Comparison of ENCODE assay signal across 1 cellular context in the genomic region with DNA sequence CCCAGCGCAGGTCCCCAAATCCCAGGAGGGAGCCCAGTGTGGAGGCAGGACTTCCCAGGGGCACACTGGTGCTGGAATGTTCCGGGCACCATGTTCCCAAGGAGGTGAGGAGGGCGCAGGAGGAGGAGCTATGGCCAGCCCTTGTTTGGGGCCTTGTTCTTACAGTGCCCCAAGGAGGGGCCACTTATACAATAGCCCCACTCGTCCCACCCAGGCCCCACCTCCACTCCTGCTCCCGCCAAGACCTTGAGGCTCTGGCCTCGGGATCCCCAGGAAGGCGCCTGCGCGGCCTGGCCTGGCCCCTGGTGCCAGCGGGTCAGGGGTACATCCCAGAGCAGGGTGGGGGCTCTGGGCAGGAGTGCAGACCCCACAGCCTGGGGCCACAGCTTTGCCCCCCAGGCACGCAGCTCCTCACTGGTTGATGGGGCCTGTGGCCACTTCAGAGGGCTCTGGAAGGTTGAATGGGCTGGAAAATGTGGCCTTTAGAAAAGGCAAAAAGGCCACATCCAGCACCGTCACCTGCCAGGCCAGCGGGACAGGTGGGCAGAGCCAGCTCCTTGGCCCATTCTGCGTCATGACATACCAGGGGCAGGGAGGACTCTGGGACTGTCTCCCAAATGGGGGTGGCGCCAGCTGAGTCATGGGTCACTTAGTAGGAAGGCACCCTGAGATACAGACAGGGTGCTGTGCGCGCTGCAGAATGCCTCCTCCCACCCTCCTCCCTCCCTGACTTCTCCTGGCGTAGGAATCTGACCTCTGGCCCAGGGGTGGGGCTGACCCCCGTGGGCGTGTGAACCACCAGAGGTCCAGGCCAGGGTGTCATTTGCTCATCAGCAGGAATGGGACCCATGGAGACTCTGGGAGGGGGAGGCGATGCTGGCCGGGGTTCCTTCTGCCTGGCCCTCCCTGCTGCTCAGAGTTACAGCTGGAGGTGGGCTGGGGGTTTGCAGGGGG.
TF ChIP-seq lines count a peak whose summit lies in the region.

No MANE protein-coding gene starts in this region.

TF ChIP-seq in HepG2, 621 proteins besides CTCF, POLR2A, EP300 and RAD21 (continued from another document and continues in another):
- TF ChIP-seq, protein P1, sequence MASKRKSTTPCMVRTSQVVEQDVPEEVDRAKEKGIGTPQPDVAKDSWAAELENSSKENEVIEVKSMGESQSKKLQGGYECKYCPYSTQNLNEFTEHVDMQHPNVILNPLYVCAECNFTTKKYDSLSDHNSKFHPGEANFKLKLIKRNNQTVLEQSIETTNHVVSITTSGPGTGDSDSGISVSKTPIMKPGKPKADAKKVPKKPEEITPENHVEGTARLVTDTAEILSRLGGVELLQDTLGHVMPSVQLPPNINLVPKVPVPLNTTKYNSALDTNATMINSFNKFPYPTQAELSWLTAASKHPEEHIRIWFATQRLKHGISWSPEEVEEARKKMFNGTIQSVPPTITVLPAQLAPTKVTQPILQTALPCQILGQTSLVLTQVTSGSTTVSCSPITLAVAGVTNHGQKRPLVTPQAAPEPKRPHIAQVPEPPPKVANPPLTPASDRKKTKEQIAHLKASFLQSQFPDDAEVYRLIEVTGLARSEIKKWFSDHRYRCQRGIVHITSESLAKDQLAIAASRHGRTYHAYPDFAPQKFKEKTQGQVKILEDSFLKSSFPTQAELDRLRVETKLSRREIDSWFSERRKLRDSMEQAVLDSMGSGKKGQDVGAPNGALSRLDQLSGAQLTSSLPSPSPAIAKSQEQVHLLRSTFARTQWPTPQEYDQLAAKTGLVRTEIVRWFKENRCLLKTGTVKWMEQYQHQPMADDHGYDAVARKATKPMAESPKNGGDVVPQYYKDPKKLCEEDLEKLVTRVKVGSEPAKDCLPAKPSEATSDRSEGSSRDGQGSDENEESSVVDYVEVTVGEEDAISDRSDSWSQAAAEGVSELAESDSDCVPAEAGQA (IDR thresholded peaks at IDR 0.05; ENCODE audit: low read depth) = no peak
- TF ChIP-seq, protein P1 (CRISPR knock-in tag; IDR thresholded peaks at IDR 0.05; ENCODE audit: borderline replicate concordance) = no peak
- TF ChIP-seq, protein P2, sequence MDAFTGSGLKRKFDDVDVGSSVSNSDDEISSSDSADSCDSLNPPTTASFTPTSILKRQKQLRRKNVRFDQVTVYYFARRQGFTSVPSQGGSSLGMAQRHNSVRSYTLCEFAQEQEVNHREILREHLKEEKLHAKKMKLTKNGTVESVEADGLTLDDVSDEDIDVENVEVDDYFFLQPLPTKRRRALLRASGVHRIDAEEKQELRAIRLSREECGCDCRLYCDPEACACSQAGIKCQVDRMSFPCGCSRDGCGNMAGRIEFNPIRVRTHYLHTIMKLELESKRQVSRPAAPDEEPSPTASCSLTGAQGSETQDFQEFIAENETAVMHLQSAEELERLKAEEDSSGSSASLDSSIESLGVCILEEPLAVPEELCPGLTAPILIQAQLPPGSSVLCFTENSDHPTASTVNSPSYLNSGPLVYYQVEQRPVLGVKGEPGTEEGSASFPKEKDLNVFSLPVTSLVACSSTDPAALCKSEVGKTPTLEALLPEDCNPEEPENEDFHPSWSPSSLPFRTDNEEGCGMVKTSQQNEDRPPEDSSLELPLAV (CRISPR knock-in tag; conservative IDR thresholded peaks at IDR 0.05; ENCODE audit: low read depth) = no peak
- TF ChIP-seq HNF4G (IDR thresholded peaks at IDR 0.05; ENCODE audit: borderline replicate concordance, low read depth, low read length) = peak; percentile 72
- no peak; the same call in 1 of the 2 replicates for TF ChIP-seq HNF4G (CRISPR knock-in tag; IDR thresholded peaks at IDR 0.05; ENCODE audit: borderline replicate concordance, low read depth)
- TF ChIP-seq ZSCAN12 (CRISPR knock-in tag; IDR thresholded peaks at IDR 0.05) = no peak
- no peak for TF ChIP-seq FOXC1 (CRISPR knock-in tag; IDR thresholded peaks at IDR 0.05; ENCODE audit: borderline replicate concordance)
- TF ChIP-seq ZNF879 (CRISPR knock-in tag; IDR thresholded peaks at IDR 0.05) = no peak
- TF ChIP-seq CCAR2 (optimal IDR thresholded peaks at IDR 0.05; ENCODE audit: low read depth, low read length) = no peak
- peak; percentile 16 for TF ChIP-seq AGO1 (IDR thresholded peaks at IDR 0.05; ENCODE audit: low read depth, low read length, poor library complexity, severe bottlenecking)
- no peak for TF ChIP-seq SMARCE1 (IDR thresholded peaks at IDR 0.05; ENCODE audit: borderline replicate concordance)
- TF ChIP-seq PAX8 (CRISPR knock-in tag; IDR thresholded peaks at IDR 0.05; ENCODE audit: borderline replicate concordance) = no peak
- no peak for TF ChIP-seq ZNF446 (CRISPR knock-in tag; IDR thresholded peaks at IDR 0.05)
- TF ChIP-seq NR2F6 (IDR thresholded peaks at IDR 0.05) = peak; percentile 96
- TF ChIP-seq NR2F6 (CRISPR knock-in tag; IDR thresholded peaks at IDR 0.05) = peak; percentile 96
- peak; percentile 11 for TF ChIP-seq ZEB1 (IDR thresholded peaks at IDR 0.05; ENCODE audit: insufficient replicate concordance, low read depth)
- TF ChIP-seq NCOR1 (IDR thresholded peaks at IDR 0.05; ENCODE audit: borderline replicate concordance, low read length) = peak; percentile 27; the same call in 1 of the 2 replicates
- TF ChIP-seq, protein P3, sequence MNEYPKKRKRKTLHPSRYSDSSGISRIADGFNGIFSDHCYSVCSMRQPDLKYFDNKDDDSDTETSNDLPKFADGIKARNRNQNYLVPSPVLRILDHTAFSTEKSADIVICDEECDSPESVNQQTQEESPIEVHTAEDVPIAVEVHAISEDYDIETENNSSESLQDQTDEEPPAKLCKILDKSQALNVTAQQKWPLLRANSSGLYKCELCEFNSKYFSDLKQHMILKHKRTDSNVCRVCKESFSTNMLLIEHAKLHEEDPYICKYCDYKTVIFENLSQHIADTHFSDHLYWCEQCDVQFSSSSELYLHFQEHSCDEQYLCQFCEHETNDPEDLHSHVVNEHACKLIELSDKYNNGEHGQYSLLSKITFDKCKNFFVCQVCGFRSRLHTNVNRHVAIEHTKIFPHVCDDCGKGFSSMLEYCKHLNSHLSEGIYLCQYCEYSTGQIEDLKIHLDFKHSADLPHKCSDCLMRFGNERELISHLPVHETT (CRISPR knock-in tag; conservative IDR thresholded peaks at IDR 0.05) = no peak
- TF ChIP-seq ZBTB7B (CRISPR knock-in tag; IDR thresholded peaks at IDR 0.05) = 0 out of 2 replicates have a peak, but pooled peaks have one; percentile 40
- TF ChIP-seq ZMYM3 (CRISPR knock-in tag; IDR thresholded peaks at IDR 0.05) = no peak
- TF ChIP-seq ZNF136 (CRISPR knock-in tag; IDR thresholded peaks at IDR 0.05; ENCODE audit: low read depth) = no peak
- TF ChIP-seq SKI (IDR thresholded peaks at IDR 0.05; ENCODE audit: partially characterized antibody) = no peak
- TF ChIP-seq ZNF430 (CRISPR knock-in tag; IDR thresholded peaks at IDR 0.05) = peak; percentile 36; the same call in 1 of the 2 replicates
- no peak for TF ChIP-seq ZNF562 (CRISPR knock-in tag; IDR thresholded peaks at IDR 0.05; ENCODE audit: borderline replicate concordance)
- no peak for TF ChIP-seq FOSL1 (CRISPR knock-in tag; IDR thresholded peaks at IDR 0.05; ENCODE audit: borderline replicate concordance)
- TF ChIP-seq, protein P4, sequence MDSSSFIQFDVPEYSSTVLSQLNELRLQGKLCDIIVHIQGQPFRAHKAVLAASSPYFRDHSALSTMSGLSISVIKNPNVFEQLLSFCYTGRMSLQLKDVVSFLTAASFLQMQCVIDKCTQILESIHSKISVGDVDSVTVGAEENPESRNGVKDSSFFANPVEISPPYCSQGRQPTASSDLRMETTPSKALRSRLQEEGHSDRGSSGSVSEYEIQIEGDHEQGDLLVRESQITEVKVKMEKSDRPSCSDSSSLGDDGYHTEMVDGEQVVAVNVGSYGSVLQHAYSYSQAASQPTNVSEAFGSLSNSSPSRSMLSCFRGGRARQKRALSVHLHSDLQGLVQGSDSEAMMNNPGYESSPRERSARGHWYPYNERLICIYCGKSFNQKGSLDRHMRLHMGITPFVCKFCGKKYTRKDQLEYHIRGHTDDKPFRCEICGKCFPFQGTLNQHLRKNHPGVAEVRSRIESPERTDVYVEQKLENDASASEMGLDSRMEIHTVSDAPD (CRISPR knock-in tag; IDR thresholded peaks at IDR 0.05) = peak; percentile 66; the same call in 1 of the 2 replicates
- TF ChIP-seq ZNF441 (CRISPR knock-in tag; IDR thresholded peaks at IDR 0.05; ENCODE audit: borderline replicate concordance) = no peak
- TF ChIP-seq DR1 (CRISPR knock-in tag; IDR thresholded peaks at IDR 0.05) = no peak
- no peak for TF ChIP-seq SETDB1 (CRISPR knock-in tag; IDR thresholded peaks at IDR 0.05; ENCODE audit: borderline replicate concordance)
- TF ChIP-seq ZNF12 (CRISPR knock-in tag; IDR thresholded peaks at IDR 0.05) = no peak
- TF ChIP-seq MXI1 (IDR thresholded peaks at IDR 0.05; ENCODE audit: borderline replicate concordance, low read depth, low read length) = no peak
- TF ChIP-seq, protein P5, sequence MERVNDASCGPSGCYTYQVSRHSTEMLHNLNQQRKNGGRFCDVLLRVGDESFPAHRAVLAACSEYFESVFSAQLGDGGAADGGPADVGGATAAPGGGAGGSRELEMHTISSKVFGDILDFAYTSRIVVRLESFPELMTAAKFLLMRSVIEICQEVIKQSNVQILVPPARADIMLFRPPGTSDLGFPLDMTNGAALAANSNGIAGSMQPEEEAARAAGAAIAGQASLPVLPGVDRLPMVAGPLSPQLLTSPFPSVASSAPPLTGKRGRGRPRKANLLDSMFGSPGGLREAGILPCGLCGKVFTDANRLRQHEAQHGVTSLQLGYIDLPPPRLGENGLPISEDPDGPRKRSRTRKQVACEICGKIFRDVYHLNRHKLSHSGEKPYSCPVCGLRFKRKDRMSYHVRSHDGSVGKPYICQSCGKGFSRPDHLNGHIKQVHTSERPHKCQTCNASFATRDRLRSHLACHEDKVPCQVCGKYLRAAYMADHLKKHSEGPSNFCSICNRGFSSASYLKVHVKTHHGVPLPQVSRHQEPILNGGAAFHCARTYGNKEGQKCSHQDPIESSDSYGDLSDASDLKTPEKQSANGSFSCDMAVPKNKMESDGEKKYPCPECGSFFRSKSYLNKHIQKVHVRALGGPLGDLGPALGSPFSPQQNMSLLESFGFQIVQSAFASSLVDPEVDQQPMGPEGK (CRISPR knock-in tag; IDR thresholded peaks at IDR 0.05) = peak; percentile 82
- peak; percentile 91; the same call in 1 of the 2 replicates for TF ChIP-seq NR2F2 (IDR thresholded peaks at IDR 0.05; ENCODE audit: borderline replicate concordance, low read depth)
- TF ChIP-seq HMG20A (CRISPR knock-in tag; IDR thresholded peaks at IDR 0.05; ENCODE audit: borderline replicate concordance) = no peak
- no peak for TF ChIP-seq KLF9 (CRISPR knock-in tag; IDR thresholded peaks at IDR 0.05; ENCODE audit: low read depth)
- TF ChIP-seq BCL6 (CRISPR knock-in tag; IDR thresholded peaks at IDR 0.05) = no peak
- TF ChIP-seq SALL1 (CRISPR knock-in tag; IDR thresholded peaks at IDR 0.05) = peak; percentile 26; the same call in 1 of the 2 replicates
- TF ChIP-seq SPEN (CRISPR knock-in tag; IDR thresholded peaks at IDR 0.05; ENCODE audit: low read depth) = no peak
- TF ChIP-seq ZNF891 (CRISPR knock-in tag; IDR thresholded peaks at IDR 0.05) = peak; percentile 26; the same call in 1 of the 2 replicates
- no peak for TF ChIP-seq GFI1 (CRISPR knock-in tag; IDR thresholded peaks at IDR 0.05; ENCODE audit: borderline replicate concordance)
- no peak for TF ChIP-seq CCDC6 (CRISPR knock-in tag; IDR thresholded peaks at IDR 0.05)
- TF ChIP-seq, protein P6, sequence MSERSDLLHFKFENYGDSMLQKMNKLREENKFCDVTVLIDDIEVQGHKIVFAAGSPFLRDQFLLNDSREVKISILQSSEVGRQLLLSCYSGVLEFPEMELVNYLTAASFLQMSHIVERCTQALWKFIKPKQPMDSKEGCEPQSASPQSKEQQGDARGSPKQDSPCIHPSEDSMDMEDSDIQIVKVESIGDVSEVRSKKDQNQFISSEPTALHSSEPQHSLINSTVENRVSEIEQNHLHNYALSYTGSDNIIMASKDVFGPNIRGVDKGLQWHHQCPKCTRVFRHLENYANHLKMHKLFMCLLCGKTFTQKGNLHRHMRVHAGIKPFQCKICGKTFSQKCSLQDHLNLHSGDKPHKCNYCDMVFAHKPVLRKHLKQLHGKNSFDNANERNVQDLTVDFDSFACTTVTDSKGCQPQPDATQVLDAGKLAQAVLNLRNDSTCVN (CRISPR knock-in tag; IDR thresholded peaks at IDR 0.05; ENCODE audit: borderline replicate concordance) = no peak
- TF ChIP-seq ZNF788 (CRISPR knock-in tag; IDR thresholded peaks at IDR 0.05; ENCODE audit: borderline replicate concordance) = peak; percentile 46; the same call in 1 of the 2 replicates
- TF ChIP-seq FOSL2 (CRISPR knock-in tag; IDR thresholded peaks at IDR 0.05) = peak; percentile 43; the same call in 1 of the 2 replicates
- TF ChIP-seq RBM39 (IDR thresholded peaks at IDR 0.05; ENCODE audit: low read depth, low read length, poor library complexity, severe bottlenecking) = no peak
- TF ChIP-seq ARNTL (CRISPR knock-in tag; IDR thresholded peaks at IDR 0.05) = 0 out of 2 replicates have a peak, but pooled peaks have one; percentile 43
- TF ChIP-seq GLI4 (CRISPR knock-in tag; IDR thresholded peaks at IDR 0.05; ENCODE audit: borderline replicate concordance) = no peak
- no peak for TF ChIP-seq NR3C1 (CRISPR knock-in tag; IDR thresholded peaks at IDR 0.05)
- no peak for TF ChIP-seq ZFP82 (CRISPR knock-in tag; IDR thresholded peaks at IDR 0.05; ENCODE audit: borderline replicate concordance)
- TF ChIP-seq SP5 (CRISPR knock-in tag; IDR thresholded peaks at IDR 0.05; ENCODE audit: borderline replicate concordance, low read depth) = peak; percentile 95
- no peak for TF ChIP-seq ZBTB1 (CRISPR knock-in tag; IDR thresholded peaks at IDR 0.05; ENCODE audit: borderline replicate concordance)
- TF ChIP-seq ELF4 (CRISPR knock-in tag; IDR thresholded peaks at IDR 0.05; ENCODE audit: borderline replicate concordance) = no peak
- TF ChIP-seq MAZ (IDR thresholded peaks at IDR 0.05; ENCODE audit: borderline replicate concordance, low read depth, low read length) = no peak
- TF ChIP-seq MAZ (CRISPR knock-in tag; IDR thresholded peaks at IDR 0.05; ENCODE audit: low read depth) = 0 out of 2 replicates have a peak, but pooled peaks have one; percentile 69
- TF ChIP-seq SP140L (CRISPR knock-in tag; IDR thresholded peaks at IDR 0.05; ENCODE audit: borderline replicate concordance) = no peak
- no peak for TF ChIP-seq ZNF331 (CRISPR knock-in tag; IDR thresholded peaks at IDR 0.05)
- TF ChIP-seq TBL1XR1 (IDR thresholded peaks at IDR 0.05; ENCODE audit: borderline replicate concordance, low read length, partially characterized antibody) = no peak
